8 cellular contexts compared by ENCODE assay signal in genomic region chr5:100900142-100900795, GRCh38. TPM values are rescaled to one million over a fixed set of nuclear protein-coding genes. Genes with fewer than 3 reads are reported as not detected.
DNase-seq lines count a peak whose midpoint lies in the region; ATAC-seq and TF ChIP-seq lines count a peak whose summit lies in the region.

No MANE protein-coding gene starts in this region.

- peaks cover 0 to 4% of the 10 kb centered on the region in 2 donors for H3K27me3 ChIP-seq in right lobe of liver

- ATAC-seq in GM18868 (IDR thresholded peaks at IDR 0.05; ENCODE audit: unreplicated experiment) (peak; percentile 6), right lobe of liver (peak; percentile 10 to 36 (median 24)), HG03097 (IDR thresholded peaks at IDR 0.05; ENCODE audit: low FRiP score, unreplicated experiment) (no peak)

- TF ChIP-seq POLR2A in right lobe of liver (IDR thresholded peaks at IDR 0.05), result no peak

- no peaks in the 10 kb centered on the region for H3K36me3 ChIP-seq in right lobe of liver

- no peaks in the 10 kb centered on the region for H3K9me3 ChIP-seq in right lobe of liver

- H3K4me3 ChIP-seq in choroid plexus epithelial cell (ENCODE audit: low read depth, low read length) (peak overlapping the region; percentile 71), right lobe of liver (peak overlapping the region; percentile 10 to 49 (median 20))

- no peaks in the 10 kb centered on the region for H3K4me1 ChIP-seq in right lobe of liver

- DNase-seq in AG20443 (ENCODE audit: low spot score) (peak; percentile 10), HT-29 (ENCODE audit: low spot score) (peak; percentile 5), SKM-1 (lab: John Stamatoyannopoulos, UW; ENCODE audit: unreplicated experiment) (peak; percentile 70), choroid plexus epithelial cell (ENCODE audit: low read depth) (peak; percentile 62), right lobe of liver (peak; percentile 38 to 58 (median 46))
- DNase-seq in stimulated activated CD4-positive, alpha-beta T cell treated with anti-CD3 and anti-CD28 coated beads, TNF-alpha, amount 100 ng/mL, for 24 hours (ENCODE audit: low read depth in 3 of 3), result peak; percentile 27 to 50 (median 38)

- intact Hi-C loops in right lobe of liver (cut with DNase I), result no loop called here

- TF ChIP-seq CTCF in choroid plexus epithelial cell (conservative IDR thresholded peaks at IDR 0.05; ENCODE audit: low read depth, low read length) (peak; percentile 46), right lobe of liver (IDR thresholded peaks at IDR 0.05) (peak; percentile 3 to 27 (median 20))

- H3K27ac ChIP-seq in right lobe of liver, result peak overlapping the region in 2 of 3 donors; percentile 25 to 82

- WGBS in right lobe of liver (ENCODE audit: insufficient coverage, low coverage, low lambda C conversion rate, missing lambda C conversion rate), result under 1% methylated on average over 18 of the region's 19 CpGs

RNA-seq across cellular contexts. Expression of gene ST8SIA4, which starts 2.8 kb away (rescaled TPM):
- not detected in 2 replicates for total RNA-seq in HT-29 (2014; rRNA removed; shearing (Covaris generic))
- 1 to 10 TPM; 1.2 to 6.7 (median 1.7) TPM for total RNA-seq in right lobe of liver

Comparison
In these comparisons a context has a peak if more than half of its experiments do, and no peak if none do; other contexts are left out.
1. DNase-seq: peak in every context shown above with its lines; median percentile 70 in SKM-1; 62 in choroid plexus epithelial cell; 46 in right lobe of liver; 38 in stimulated activated CD4-positive, alpha-beta T cell treated with anti-CD3 and anti-CD28 coated beads, TNF-alpha, amount 100 ng/mL, for 24 hours; 10 in AG20443; 5 in HT-29.